ENCODE assay signal across 8 cellular contexts in the genomic region with DNA sequence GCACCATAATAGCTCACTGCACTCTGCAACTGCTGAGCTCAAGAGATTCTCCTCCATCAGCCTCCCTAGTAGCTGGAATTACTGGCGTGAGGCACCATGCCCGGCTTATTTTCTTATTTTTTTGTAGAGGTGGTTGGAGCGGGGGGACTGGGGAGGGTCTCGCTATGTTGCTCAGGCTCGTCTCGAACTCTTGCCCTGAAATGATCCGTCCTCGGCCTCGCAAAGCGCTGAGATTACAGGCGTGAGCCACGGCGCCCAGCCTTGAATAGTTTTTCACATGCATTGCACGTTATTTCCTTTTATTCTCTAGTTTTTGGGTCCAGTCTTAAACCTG. TPM values are rescaled to one million over a fixed set of nuclear protein-coding genes. Genes with fewer than 3 reads are reported as not detected.
DNase-seq lines count a peak whose midpoint lies in the region; ATAC-seq and TF ChIP-seq lines count a peak whose summit lies in the region.

No MANE protein-coding gene starts in this region.

- H4K20me1 ChIP-seq in BLaER1 (peaks cover 9% of the 10 kb centered on the region), neural cell (ENCODE audit: insufficient read depth) (no peaks in the 10 kb centered on the region)

- no peak for TF ChIP-seq EP300 in neural cell (conservative IDR thresholded peaks at IDR 0.05; ENCODE audit: poor library complexity, severe bottlenecking)

- H3K36me3 ChIP-seq in BLaER1, result peaks cover 19% of the 10 kb centered on the region
- no peaks in the 10 kb centered on the region for H3K36me3 ChIP-seq in ectodermal cell (ENCODE audit: control insufficient read depth, insufficient read depth, low read length)
- H3K36me3 ChIP-seq in neural cell (ENCODE audit: insufficient read depth, low read length), result no peaks in the 10 kb centered on the region

- H3K9me2 ChIP-seq in neural cell (ENCODE audit: insufficient read depth, low read length), result no peaks in the 10 kb centered on the region

- peak overlapping the region; percentile 58 for H3K27ac ChIP-seq in BLaER1
- no peak overlapping the region for H3K27ac ChIP-seq in ectodermal cell (ENCODE audit: insufficient read depth, low read depth, low read length, poor library complexity, severe bottlenecking)
- H3K27ac ChIP-seq in neural cell (ENCODE audit: low read length), result peak overlapping the region; percentile 92

- TF ChIP-seq CTCF in LNCaP clone FGC (IDR thresholded peaks at IDR 0.05; ENCODE audit: control insufficient read depth, extremely low read depth, insufficient read depth) (no peak), neural cell (IDR thresholded peaks at IDR 0.05; ENCODE audit: poor library complexity, severe bottlenecking) (no peak)

- no peak for DNase-seq in LNCaP clone FGC (ENCODE audit: low read depth)
- DNase-seq in NOMO-1 treated with DMSO at 0.1 percent for 48 hours (lab: John Stamatoyannopoulos, UW; ENCODE audit: unreplicated experiment), result no peak
- no peak for DNase-seq in SKM-1 treated with dmso at 0.1 percent for 144 hours (lab: John Stamatoyannopoulos, UW; ENCODE audit: unreplicated experiment)

- whole genome bisulfite sequencing in ectodermal cell, 2 experiments, result 75 to 78% methylated on average over 14 of the region's 14 CpGs

- peaks cover 14% of the 10 kb centered on the region for H3K79me2 ChIP-seq in neural cell (replicated peaks; ENCODE audit: insufficient read depth, low read length)

- peak overlapping the region; percentile 49 for H3K9ac ChIP-seq in BLaER1
- peak overlapping the region; percentile 68 for H3K9ac ChIP-seq in neural cell (ENCODE audit: low read length)

- H3K4me3 ChIP-seq in BLaER1 (peak overlapping the region; percentile 90), LNCaP clone FGC (ENCODE audit: low read depth, low read length) (peak overlapping the region; percentile 99), ectodermal cell (ENCODE audit: insufficient read depth, low read depth, low read length) (peak overlapping the region; percentile 13), neural cell (ENCODE audit: low read length) (peak overlapping the region; percentile 90)

- H3K4me1 ChIP-seq in BLaER1 (peaks cover 38% of the 10 kb centered on the region), ectodermal cell (ENCODE audit: control insufficient read depth, insufficient read depth, low read length) (peaks cover 6% of the 10 kb centered on the region)

- ATAC-seq in GM19463 (IDR thresholded peaks at IDR 0.05; ENCODE audit: unreplicated experiment) (no peak), GM21576 (IDR thresholded peaks at IDR 0.05; ENCODE audit: unreplicated experiment) (no peak)

- H3K4me2 ChIP-seq in BLaER1, result peak overlapping the region; percentile 96
- peak overlapping the region; percentile 42 for H3K4me2 ChIP-seq in neural cell (ENCODE audit: low read length)

- H3K27me3 ChIP-seq in BLaER1 (no peaks in the 10 kb centered on the region), ectodermal cell (ENCODE audit: control insufficient read depth, insufficient read depth, low read length, poor library complexity, severe bottlenecking) (no peaks in the 10 kb centered on the region), neural cell (ENCODE audit: insufficient read depth, low read depth, low read length) (no peaks in the 10 kb centered on the region)

- H3K9me3 ChIP-seq in BLaER1, result no peaks in the 10 kb centered on the region
- H3K9me3 ChIP-seq in ectodermal cell (ENCODE audit: control insufficient read depth, low read length), result no peaks in the 10 kb centered on the region
- H3K9me3 ChIP-seq in neural cell (ENCODE audit: low read length), result no peaks in the 10 kb centered on the region

- peak overlapping the region; percentile 97 for H2AFZ ChIP-seq in neural cell (ENCODE audit: low read depth, low read length)

- no peaks in the 10 kb centered on the region for H3F3A ChIP-seq in neural cell (ENCODE audit: insufficient read depth, low read length, poor library complexity, severe bottlenecking)

- no peak for TF ChIP-seq RAD21 in neural cell (conservative IDR thresholded peaks at IDR 0.05)

TF ChIP-seq in neural cell, 6 proteins besides CTCF, POLR2A, EP300 and RAD21:
- no peak for TF ChIP-seq SMC3 (conservative IDR thresholded peaks at IDR 0.05; ENCODE audit: poor library complexity)
- TF ChIP-seq TAF1 (IDR thresholded peaks at IDR 0.05; ENCODE audit: low read depth), result no peak
- no peak for TF ChIP-seq MXI1 (conservative IDR thresholded peaks at IDR 0.05; ENCODE audit: poor library complexity, severe bottlenecking)
- TF ChIP-seq POLR2AphosphoS5 (IDR thresholded peaks at IDR 0.05), result no peak
- TF ChIP-seq EZH2 (IDR thresholded peaks at IDR 0.05; ENCODE audit: borderline replicate concordance, insufficient read depth, low read length, poor library complexity, severe bottlenecking), result no peak
- TF ChIP-seq, protein P1, sequence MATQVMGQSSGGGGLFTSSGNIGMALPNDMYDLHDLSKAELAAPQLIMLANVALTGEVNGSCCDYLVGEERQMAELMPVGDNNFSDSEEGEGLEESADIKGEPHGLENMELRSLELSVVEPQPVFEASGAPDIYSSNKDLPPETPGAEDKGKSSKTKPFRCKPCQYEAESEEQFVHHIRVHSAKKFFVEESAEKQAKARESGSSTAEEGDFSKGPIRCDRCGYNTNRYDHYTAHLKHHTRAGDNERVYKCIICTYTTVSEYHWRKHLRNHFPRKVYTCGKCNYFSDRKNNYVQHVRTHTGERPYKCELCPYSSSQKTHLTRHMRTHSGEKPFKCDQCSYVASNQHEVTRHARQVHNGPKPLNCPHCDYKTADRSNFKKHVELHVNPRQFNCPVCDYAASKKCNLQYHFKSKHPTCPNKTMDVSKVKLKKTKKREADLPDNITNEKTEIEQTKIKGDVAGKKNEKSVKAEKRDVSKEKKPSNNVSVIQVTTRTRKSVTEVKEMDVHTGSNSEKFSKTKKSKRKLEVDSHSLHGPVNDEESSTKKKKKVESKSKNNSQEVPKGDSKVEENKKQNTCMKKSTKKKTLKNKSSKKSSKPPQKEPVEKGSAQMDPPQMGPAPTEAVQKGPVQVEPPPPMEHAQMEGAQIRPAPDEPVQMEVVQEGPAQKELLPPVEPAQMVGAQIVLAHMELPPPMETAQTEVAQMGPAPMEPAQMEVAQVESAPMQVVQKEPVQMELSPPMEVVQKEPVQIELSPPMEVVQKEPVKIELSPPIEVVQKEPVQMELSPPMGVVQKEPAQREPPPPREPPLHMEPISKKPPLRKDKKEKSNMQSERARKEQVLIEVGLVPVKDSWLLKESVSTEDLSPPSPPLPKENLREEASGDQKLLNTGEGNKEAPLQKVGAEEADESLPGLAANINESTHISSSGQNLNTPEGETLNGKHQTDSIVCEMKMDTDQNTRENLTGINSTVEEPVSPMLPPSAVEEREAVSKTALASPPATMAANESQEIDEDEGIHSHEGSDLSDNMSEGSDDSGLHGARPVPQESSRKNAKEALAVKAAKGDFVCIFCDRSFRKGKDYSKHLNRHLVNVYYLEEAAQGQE (IDR thresholded peaks at IDR 0.05; ENCODE audit: borderline replicate concordance), result no peak

RNA-seq across cellular contexts. Expression of a gene that starts 0.5 kb away (rescaled TPM):
- polyA plus RNA-seq in ectodermal cell (2013, experiment 1 of 4), result 162 TPM
- polyA plus RNA-seq in ectodermal cell (2013, experiment 2 of 4), result 164 TPM
- polyA plus RNA-seq in ectodermal cell (2013, experiment 3 of 4), result 159 TPM
- 194 TPM for polyA plus RNA-seq in ectodermal cell (2013, experiment 4 of 4)
- 331 and 333 TPM in 2 replicates for polyA plus RNA-seq in neural cell
- polyA minus RNA-seq in neural cell, result 50.2 and 51.2 TPM in 2 replicates

RNA-seq across cellular contexts. Expression of a gene that starts 10.3 kb away (rescaled TPM):
- 19.9 TPM for polyA plus RNA-seq in ectodermal cell (2013, experiment 1 of 4)
- 19.8 TPM for polyA plus RNA-seq in ectodermal cell (2013, experiment 2 of 4)
- 15.5 TPM for polyA plus RNA-seq in ectodermal cell (2013, experiment 3 of 4)
- polyA plus RNA-seq in ectodermal cell (2013, experiment 4 of 4), result 19.1 TPM
- 26.7 and 43.5 TPM in 2 replicates for polyA plus RNA-seq in neural cell
- 12.0 and 17.3 TPM in 2 replicates for polyA minus RNA-seq in neural cell

RNA-seq across cellular contexts. Expression of a gene that starts 20.2 kb away (rescaled TPM):
- 7.5 TPM for polyA plus RNA-seq in ectodermal cell (2013, experiment 1 of 4)
- polyA plus RNA-seq in ectodermal cell (2013, experiment 2 of 4), result 5.9 TPM
- polyA plus RNA-seq in ectodermal cell (2013, experiment 3 of 4), result 5.8 TPM
- 6.0 TPM for polyA plus RNA-seq in ectodermal cell (2013, experiment 4 of 4)
- polyA plus RNA-seq in neural cell, result 47.0 and 58.7 TPM in 2 replicates
- polyA minus RNA-seq in neural cell, result 19.5 and 21.1 TPM in 2 replicates

RNA-seq across cellular contexts. Expression of a gene that starts 21.4 kb away (rescaled TPM):
- 1.2 TPM for polyA plus RNA-seq in ectodermal cell (2013, experiment 1 of 4)
- 0.75 TPM for polyA plus RNA-seq in ectodermal cell (2013, experiment 2 of 4)
- 0.53 TPM for polyA plus RNA-seq in ectodermal cell (2013, experiment 3 of 4)
- 0.89 TPM for polyA plus RNA-seq in ectodermal cell (2013, experiment 4 of 4)
- 6.4 and 10.1 TPM in 2 replicates for polyA plus RNA-seq in neural cell
- 9.0 and 10.2 TPM in 2 replicates for polyA minus RNA-seq in neural cell

RNA-seq across cellular contexts. Expression of a gene that starts 28.8 kb away (rescaled TPM):
- polyA plus RNA-seq in ectodermal cell (2013, experiment 1 of 4), result 40.2 TPM
- polyA plus RNA-seq in ectodermal cell (2013, experiment 2 of 4), result 38.0 TPM
- polyA plus RNA-seq in ectodermal cell (2013, experiment 3 of 4), result 24.9 TPM
- polyA plus RNA-seq in ectodermal cell (2013, experiment 4 of 4), result 29.9 TPM
- polyA plus RNA-seq in neural cell, result 35.8 and 42.1 TPM in 2 replicates
- 24.1 and 24.9 TPM in 2 replicates for polyA minus RNA-seq in neural cell

Comparison
In these comparisons a context has a peak if more than half of its experiments do, and no peak if none do; other contexts are left out.
1. H3K4me3 ChIP-seq: peak in every context shown above with its lines; median percentile 99 in LNCaP clone FGC; 90 in BLaER1; 90 in neural cell; 13 in ectodermal cell.